In the genomic region with DNA sequence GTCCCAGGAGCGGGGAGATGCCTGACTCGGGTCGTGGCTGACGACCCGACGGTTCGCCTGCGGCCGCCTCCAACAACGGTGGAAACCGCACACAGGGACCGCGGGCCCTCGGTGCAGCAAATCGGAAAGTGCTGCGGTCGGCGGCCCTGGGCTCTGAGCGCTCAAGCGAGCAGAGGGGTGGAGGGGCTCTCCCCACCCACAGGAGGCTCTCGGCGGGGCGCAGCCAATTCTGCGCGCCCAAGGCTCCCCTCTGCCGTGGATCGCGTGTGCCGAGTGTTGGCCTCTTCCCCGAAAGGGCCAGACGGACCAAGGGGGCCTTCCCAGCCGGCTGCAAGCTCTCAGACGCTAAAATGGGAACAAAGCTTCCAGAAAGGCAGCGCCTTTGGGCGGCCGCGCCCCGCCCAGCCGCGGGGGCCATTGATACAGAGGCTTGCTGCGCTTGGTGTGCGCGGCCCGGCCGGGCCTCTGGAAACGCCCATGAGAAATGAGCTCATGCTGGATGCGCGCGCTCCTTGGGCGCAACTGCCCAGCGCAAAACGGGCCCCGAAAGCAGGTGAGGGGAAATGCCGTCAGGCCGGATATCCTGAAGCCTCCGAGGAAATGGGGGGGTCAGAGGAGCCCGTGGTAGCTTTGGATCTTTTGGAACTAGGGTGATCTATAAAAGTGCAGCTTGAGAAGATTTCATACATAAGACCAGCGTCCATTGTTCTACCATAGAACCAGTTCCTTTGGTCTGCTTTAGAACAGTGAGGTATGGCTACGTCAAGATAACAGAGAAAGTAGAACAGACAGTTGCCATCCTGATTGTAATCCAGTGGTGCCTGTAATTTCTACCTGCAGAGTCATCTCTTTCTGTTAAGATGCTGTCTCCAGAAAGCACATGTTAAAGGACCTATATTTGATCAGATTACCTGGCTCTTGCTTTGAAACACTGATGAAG, we compare ENCODE assay signal across 8 cellular contexts.
A peak's percentile ranks its signal among the peaks of the same experiment; 100 is the strongest.
DNase-seq lines count a peak whose midpoint lies in the region; ATAC-seq lines count a peak whose summit lies in the region.

No MANE protein-coding gene starts in this region.

- ATAC-seq in GM18870 (IDR thresholded peaks at IDR 0.05; ENCODE audit: unreplicated experiment) (peak; percentile 41), HG03103 (IDR thresholded peaks at IDR 0.05; ENCODE audit: low read depth, unreplicated experiment) (peak; percentile 37)

- DNase-seq in AG08395 (ENCODE audit: low spot score) (peak; percentile 76), NCI-H2227 (lab: John Stamatoyannopoulos, UW; ENCODE audit: unreplicated experiment) (peak; percentile 92), islet precursor cell (peak; percentile 95)
- DNase-seq in activated CD4-positive, CD25-positive, alpha-beta regulatory T cell (lab: John Stamatoyannopoulos, UW) = peak; percentile 56 to 75 (median 64)
- peak; percentile 85 for DNase-seq in central memory CD4-positive, alpha-beta T cell
- peak; percentile 80 for DNase-seq in stimulated activated CD4-positive, alpha-beta T cell treated with anti-CD3 and anti-CD28 coated beads, Interleukin-12 subunit alpha, Interleukin-12 subunit beta, amount 100 ng/mL, for 4 hours

Comparison
In these comparisons a context has a peak if more than half of its experiments do, and no peak if none do; other contexts are left out.
1. Peak in every context shown above with its lines: DNase-seq and ATAC-seq.